16 cellular contexts compared by ENCODE assay signal in genomic region chr3:175274056-175274455, GRCh38.
A peak's percentile ranks its signal among the peaks of the same experiment; 100 is the strongest.
DNase-seq lines count a peak whose midpoint lies in the region; ATAC-seq and TF ChIP-seq lines count a peak whose summit lies in the region.
"Had no signal": no experiment of that assay in that cellular context is flagged by ENCODE, and none has a peak within 500 bp of the region (broad histone marks: within the 10 kb centered on the region; RNA-seq: fewer than 3 reads in every experiment).

No MANE protein-coding gene starts in this region.

- no peak for TF ChIP-seq CTCF in GM23338 (conservative IDR thresholded peaks at IDR 0.05; ENCODE audit: low read depth in 2 of 2)

- H3K4me1 Mint-ChIP-seq in GM23338, result no peaks in the 10 kb centered on the region; the same call in 2 of the 3 replicates
- H3K4me1 Mint-ChIP-seq: naive thymus-derived CD8-positive, alpha-beta T cell had no signal

- H3K27ac Mint-ChIP-seq in GM23338, result peak overlapping the region; percentile 45; the same call in 1 of the 2 replicates
- H3K27ac Mint-ChIP-seq: naive thymus-derived CD8-positive, alpha-beta T cell had no signal

- ATAC-seq in GM23338 (no peak), GM21528 (IDR thresholded peaks at IDR 0.05; ENCODE audit: low FRiP score, unreplicated experiment) (no peak)
- ATAC-seq: A549; naive thymus-derived CD8-positive, alpha-beta T cell had no signal

- no peak overlapping the region for H3K4me3 Mint-ChIP-seq in GM23338
- H3K4me3 Mint-ChIP-seq: naive thymus-derived CD8-positive, alpha-beta T cell had no signal

- H3K9me2 ChIP-seq in GM23338 (ENCODE audit: insufficient read depth), result no peaks in the 10 kb centered on the region

- no peak overlapping the region for H3K4me2 ChIP-seq in GM23338
- H3K4me2 ChIP-seq: A549 had no signal

- no peaks in the 10 kb centered on the region for H4K20me1 ChIP-seq in GM23338 (replicated peaks; ENCODE audit: insufficient read depth)

- no peak overlapping the region for H3K27ac ChIP-seq in GM23338 (ENCODE audit: low read depth)
- H3K27ac ChIP-seq: A549 had no signal

- H3F3A ChIP-seq in GM23338 (replicated peaks; ENCODE audit: low read depth), result no peaks in the 10 kb centered on the region

- H3K27me3 ChIP-seq in GM23338 (ENCODE audit: insufficient read depth), result no peaks in the 10 kb centered on the region

- no peaks in the 10 kb centered on the region for H3K36me3 Mint-ChIP-seq in GM23338 (ENCODE audit: low read depth)
- H3K36me3 Mint-ChIP-seq: naive thymus-derived CD8-positive, alpha-beta T cell had no signal

- H3K36me3 ChIP-seq in GM23338 (ENCODE audit: insufficient read depth), result no peaks in the 10 kb centered on the region

- no peaks in the 10 kb centered on the region for H3K9me3 Mint-ChIP-seq in GM23338

- no peak overlapping the region for H3K4me3 ChIP-seq in GM23338
- H3K4me3 ChIP-seq: A549 had no signal

- DNase-seq in NCI-H748 (lab: John Stamatoyannopoulos, UW; ENCODE audit: unreplicated experiment) (peak; percentile 40), NCI-H748 treated with DMSO at 0.1 percent for 48 hours (lab: John Stamatoyannopoulos, UW) (no peak), GM23338 (ENCODE audit: low spot score) (no peak), NCI-H1436 treated with DMSO at 0.1 percent for 48 hours (lab: John Stamatoyannopoulos, UW) (peak; percentile 95), cerebellar cortex (ENCODE audit: low spot score) (no peak), NCI-H510A treated with DMSO at 0.1 percent for 48 hours (lab: John Stamatoyannopoulos, UW) (no peak)
- no peak for DNase-seq in stimulated activated CD4-positive, alpha-beta T cell treated with anti-CD3 and anti-CD28 coated beads, Interleukin-2, amount 100 ng/mL, for 48 hours
- DNase-seq: activated CD8-positive, alpha-beta memory T cell treated with anti-CD3 and anti-CD28 coated beads for 24 hours; amygdala; erythroblast; H7; naive thymus-derived CD8-positive, alpha-beta T cell; NCI-H2227 treated with DMSO at 0.1 percent for 48 hours; T-helper 1 cell had no signal

- H3K27me3 Mint-ChIP-seq in GM23338 (ENCODE audit: insufficient read depth, low read depth, poor library complexity), result no peaks in the 10 kb centered on the region
- H3K27me3 Mint-ChIP-seq: naive thymus-derived CD8-positive, alpha-beta T cell had no signal

- H3K79me2 ChIP-seq in GM23338 (replicated peaks; ENCODE audit: insufficient read depth), result no peaks in the 10 kb centered on the region

- peak overlapping the region; percentile 57; the same call in 1 of the 2 replicates for H2AFZ ChIP-seq in GM23338

- H3K4me1 ChIP-seq in GM23338 (ENCODE audit: insufficient read depth), result no peaks in the 10 kb centered on the region
- H3K4me1 ChIP-seq: A549 had no signal

TF ChIP-seq in GM23338, 12 proteins besides CTCF, POLR2A, EP300 and RAD21 (continues in another document):
- no peak for TF ChIP-seq ZNF114 (CRISPR knock-in tag; IDR thresholded peaks at IDR 0.05)
- TF ChIP-seq CREB1 (CRISPR knock-in tag; IDR thresholded peaks at IDR 0.05; ENCODE audit: low read depth), result no peak
- no peak for TF ChIP-seq REST (IDR thresholded peaks at IDR 0.05; ENCODE audit: unreplicated experiment)
- no peak for TF ChIP-seq NANOG (IDR thresholded peaks at IDR 0.05; ENCODE audit: borderline replicate concordance)
- no peak for TF ChIP-seq STAT1 (IDR thresholded peaks at IDR 0.05; ENCODE audit: unreplicated experiment)
- no peak for TF ChIP-seq ETS1 (IDR thresholded peaks at IDR 0.05)
- TF ChIP-seq ZNF462 (CRISPR knock-in tag; IDR thresholded peaks at IDR 0.05), result no peak
- TF ChIP-seq POLR2AphosphoS5 (IDR thresholded peaks at IDR 0.05; ENCODE audit: low read depth), result no peak
- TF ChIP-seq JUNB (IDR thresholded peaks at IDR 0.05; ENCODE audit: unreplicated experiment), result no peak

Comparison
In these comparisons a context has a peak if more than half of its experiments do, and no peak if none do; other contexts are left out.
1. DNase-seq: peak in NCI-H748 (single experiment) and NCI-H1436 treated with DMSO at 0.1 percent for 48 hours (single experiment); none in NCI-H748 treated with DMSO at 0.1 percent for 48 hours (single experiment), GM23338 (single experiment), cerebellar cortex (single experiment), NCI-H510A treated with DMSO at 0.1 percent for 48 hours (single experiment) and stimulated activated CD4-positive, alpha-beta T cell treated with anti-CD3 and anti-CD28 coated beads, Interleukin-2, amount 100 ng/mL, for 48 hours (0 of 2).